8 cellular contexts compared by ENCODE assay signal in genomic region chr2:27075219-27075871, GRCh38. TPM values are rescaled to one million over a fixed set of nuclear protein-coding genes. Genes with fewer than 3 reads are reported as not detected.
DNase-seq lines count a peak whose midpoint lies in the region; ATAC-seq and TF ChIP-seq lines count a peak whose summit lies in the region.

No MANE protein-coding gene starts in this region.

- H3K4me3 Mint-ChIP-seq in glutamatergic neuron (ENCODE audit: unreplicated experiment), result peak overlapping the region; percentile 30

- POLR2A ChIA-PET in GM10248 (lab: Yijun Ruan, JAX), result no interaction called here

- H3K27me3 Mint-ChIP-seq in glutamatergic neuron (ENCODE audit: unreplicated experiment), result peaks cover 13% of the 10 kb centered on the region

- peaks cover 16% of the 10 kb centered on the region for H3K9me3 Mint-ChIP-seq in glutamatergic neuron (ENCODE audit: unreplicated experiment)

- no peak for ATAC-seq in Right ventricle myocardium superior (ENCODE audit: poor library complexity)

- H3K4me3 ChIP-seq in right atrium auricular region (no peak overlapping the region), thymus (ENCODE audit: low read length) (no peak overlapping the region), WERI-Rb-1 (ENCODE audit: low read depth, low read length) (no peak overlapping the region)

- intact Hi-C loops in Right ventricle myocardium superior (cut with DNase I), result no loop called here

- DNase-seq in Right ventricle myocardium superior (peak; percentile 81), right atrium auricular region (ENCODE audit: low spot score) (no peak), glutamatergic neuron (no peak), WERI-Rb-1 (no peak), GM10248 (ENCODE audit: extremely low spot score) (no peak), globus pallidus (ENCODE audit: low spot score) (no peak)
- DNase-seq in activated CD4-positive, alpha-beta T cell treated with anti-CD3 and anti-CD28 coated beads for 1 hour, result peak; percentile 23

- WGBS in thymus, result 46% methylated on average over 8 of the region's 8 CpGs

- H3K9me3 ChIP-seq in right atrium auricular region, result no peaks in the 10 kb centered on the region
- no peaks in the 10 kb centered on the region for H3K9me3 ChIP-seq in thymus (ENCODE audit: control insufficient read depth)
- no peaks in the 10 kb centered on the region for H3K9me3 ChIP-seq in WERI-Rb-1 (ENCODE audit: severe bottlenecking)

- peaks cover 5% of the 10 kb centered on the region for H3K36me3 Mint-ChIP-seq in glutamatergic neuron (ENCODE audit: unreplicated experiment)

- H3K27ac Mint-ChIP-seq in glutamatergic neuron (ENCODE audit: unreplicated experiment), result no peak overlapping the region

- H3K27ac ChIP-seq in right atrium auricular region (peak overlapping the region in 1 of 2 donors; percentile 98), thymus (ENCODE audit: low read depth) (peak overlapping the region; percentile 61), WERI-Rb-1 (no peak overlapping the region)

- H3K36me3 ChIP-seq in right atrium auricular region (no peaks in the 10 kb centered on the region), thymus (ENCODE audit: control insufficient read depth, insufficient read depth) (no peaks in the 10 kb centered on the region), WERI-Rb-1 (peaks cover 2% of the 10 kb centered on the region)

- H3K4me1 ChIP-seq in right atrium auricular region (peaks cover 0 to 50% of the 10 kb centered on the region in 2 donors), thymus (ENCODE audit: control insufficient read depth, insufficient read depth, low read length) (peaks cover 16% of the 10 kb centered on the region)

- CTCF ChIA-PET in GM10248 (lab: Yijun Ruan, JAX), result interaction anchor here (1.0 to 5.2 kb wide), 4 partner anchors 12 to 227 kb away, joined by 3 to 36 read pairs (median 4); partner anchors contain the start of gene AGBL5

- peaks cover 32% of the 10 kb centered on the region for H3K4me1 Mint-ChIP-seq in glutamatergic neuron (ENCODE audit: low read depth, unreplicated experiment)

- H3K27me3 ChIP-seq in right atrium auricular region (no peaks in the 10 kb centered on the region), thymus (ENCODE audit: control insufficient read depth, insufficient read depth) (no peaks in the 10 kb centered on the region), WERI-Rb-1 (ENCODE audit: insufficient read depth, low read depth, severe bottlenecking) (no peaks in the 10 kb centered on the region)

- no peak for TF ChIP-seq CTCF in right atrium auricular region (IDR thresholded peaks at IDR 0.05)
- no peak for TF ChIP-seq CTCF in glutamatergic neuron (IDR thresholded peaks at IDR 0.05; ENCODE audit: partially characterized antibody, unreplicated experiment)
- TF ChIP-seq CTCF in WERI-Rb-1 (IDR thresholded peaks at IDR 0.05; ENCODE audit: low read depth, low read length), result no peak
- TF ChIP-seq CTCF in GM10248 (IDR thresholded peaks at IDR 0.05; ENCODE audit: control extremely low read depth, extremely low read depth, low read depth, missing control alignments), result no peak

RNA-seq across cellular contexts. Expression of gene EMILIN1, which starts 3.1 kb away (rescaled TPM):
- total RNA-seq in Right ventricle myocardium superior (17.4 TPM), right atrium auricular region (10 to 100 TPM; 22.3 to 36.7 TPM), glutamatergic neuron (ENCODE audit: unreplicated experiment) (3.2 TPM)
- polyA plus RNA-seq in thymus, result 8.9 TPM

RNA-seq across cellular contexts. Expression of gene OST4, which starts 3.9 kb away (rescaled TPM):
- total RNA-seq in Right ventricle myocardium superior (393 TPM), right atrium auricular region (100 to 1,000 TPM; 379 to 465 TPM), glutamatergic neuron (ENCODE audit: unreplicated experiment) (215 TPM)
- 516 TPM for polyA plus RNA-seq in thymus

RNA-seq across cellular contexts. Expression of gene KHK, which starts 11.2 kb away (rescaled TPM):
- total RNA-seq in Right ventricle myocardium superior (3.3 TPM), right atrium auricular region (1 to 10 TPM in 1 of 2 donors, under 1 TPM in 1; 0.82 to 1.7 TPM), glutamatergic neuron (ENCODE audit: unreplicated experiment) (5.3 TPM)
- 2.5 TPM for polyA plus RNA-seq in thymus

RNA-seq across cellular contexts. Expression of gene AGBL5, which starts 23.9 kb away (rescaled TPM):
- total RNA-seq in Right ventricle myocardium superior, result 6.8 TPM
- total RNA-seq in right atrium auricular region, result 1 to 10 TPM; 8.1 to 9.3 TPM
- 17.3 TPM for total RNA-seq in glutamatergic neuron (ENCODE audit: unreplicated experiment)
- 11.0 TPM for polyA plus RNA-seq in thymus

RNA-seq across cellular contexts. Expression of gene TMEM214, which starts 42.6 kb away (rescaled TPM):
- total RNA-seq in Right ventricle myocardium superior (28.2 TPM), right atrium auricular region (10 to 100 TPM; 21.0 to 41.0 TPM), glutamatergic neuron (ENCODE audit: unreplicated experiment) (35.8 TPM)
- polyA plus RNA-seq in thymus, result 30.3 TPM

Comparison
In these comparisons a context has a peak if more than half of its experiments do, and no peak if none do; other contexts are left out.
1. DNase-seq: peak in Right ventricle myocardium superior (single experiment) and activated CD4-positive, alpha-beta T cell treated with anti-CD3 and anti-CD28 coated beads for 1 hour (single experiment); none in right atrium auricular region (single experiment), glutamatergic neuron (single experiment), WERI-Rb-1 (single experiment), GM10248 (single experiment) and globus pallidus (single experiment).